ENCODE assay signal across 8 cellular contexts in the genomic region with DNA sequence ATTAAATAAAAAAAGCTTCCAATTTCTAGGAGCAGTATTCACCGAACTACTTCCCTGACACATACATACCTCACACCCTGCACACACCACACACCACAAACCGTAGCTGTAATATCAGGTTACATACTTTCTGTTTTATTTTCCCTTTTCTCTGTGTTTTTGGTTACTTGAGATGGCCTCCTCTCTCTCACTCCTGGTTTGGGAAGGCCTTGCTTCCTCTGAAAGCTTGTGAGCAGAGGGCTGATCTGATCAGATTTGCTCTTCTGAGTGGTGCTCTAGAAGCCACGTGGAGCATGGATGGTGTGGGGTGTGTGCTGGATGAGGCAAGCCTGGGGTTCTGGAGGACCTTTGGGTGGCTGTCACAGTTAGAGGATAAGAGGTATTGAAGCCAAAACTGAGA. TPM values are rescaled to one million over a fixed set of nuclear protein-coding genes. Genes with fewer than 3 reads are reported as not detected.
DNase-seq lines count a peak whose midpoint lies in the region; ATAC-seq, FAIRE-seq and TF ChIP-seq lines count a peak whose summit lies in the region.

No MANE protein-coding gene starts in this region.

- FAIRE-seq in small intestine (lab: Jason Lieb, UNC): no peak

- H3K9me3 Mint-ChIP-seq in activated CD4-positive, alpha-beta T cell treated with anti-CD3 and anti-CD28 coated beads, Interleukin-2, amount 10 ng/mL, durations not matched to agents 7 days and 5 days: peaks cover 2% of the 10 kb centered on the region
- no peaks in the 10 kb centered on the region for H3K9me3 Mint-ChIP-seq in activated CD8-positive, alpha-beta T cell treated with anti-CD3 and anti-CD28 coated beads for 36 hours

- H3K27ac ChIP-seq in small intestine (ENCODE audit: low read depth in 1 of 2, low read length in 1 of 2): peak overlapping the region in 1 of 2 donors; percentile 59
- no peak overlapping the region for H3K27ac ChIP-seq in gastroesophageal sphincter

- 50 to 65% (median 63%) methylated on average over 3 of the region's 3 CpGs for WGBS in small intestine, 3 donors
- WGBS in gastroesophageal sphincter (ENCODE audit: low coverage in 1 of 2), 2 donors: 73 to 86% methylated on average over 3 of the region's 3 CpGs

- H3K36me3 Mint-ChIP-seq in activated CD4-positive, alpha-beta T cell treated with anti-CD3 and anti-CD28 coated beads, Interleukin-2, amount 10 ng/mL, durations not matched to agents 7 days and 5 days (ENCODE audit: low read depth): peaks cover 22% of the 10 kb centered on the region
- peaks cover 1% of the 10 kb centered on the region for H3K36me3 Mint-ChIP-seq in activated CD8-positive, alpha-beta T cell treated with anti-CD3 and anti-CD28 coated beads for 36 hours (ENCODE audit: low read depth)

- peak overlapping the region; percentile 78 for H3K27ac Mint-ChIP-seq in activated CD4-positive, alpha-beta T cell treated with anti-CD3 and anti-CD28 coated beads, Interleukin-2, amount 10 ng/mL, durations not matched to agents 7 days and 5 days
- peak overlapping the region; percentile 81 for H3K27ac Mint-ChIP-seq in activated CD8-positive, alpha-beta T cell treated with anti-CD3 and anti-CD28 coated beads for 36 hours

- DNase-seq in activated CD4-positive, alpha-beta T cell treated with anti-CD3 and anti-CD28 coated beads, Interleukin-2, amount 10 ng/mL, durations not matched to agents 7 days and 5 days: peak; percentile 38
- no peak for DNase-seq in activated CD4-positive, alpha-beta T cell treated with anti-CD3 and anti-CD28 coated beads, Interleukin-2, amount 50 U/mL, for 4 hours
- peak; percentile 63 for DNase-seq in activated CD8-positive, alpha-beta T cell treated with anti-CD3 and anti-CD28 coated beads for 36 hours
- peak; percentile 10 for DNase-seq in small intestine
- no peak for DNase-seq in NCI-H510A (lab: John Stamatoyannopoulos, UW)
- no peak for DNase-seq in posterior vena cava (ENCODE audit: low spot score)

- no peak for TF ChIP-seq POLR2A in gastroesophageal sphincter (IDR thresholded peaks at IDR 0.05)

- H3K4me3 ChIP-seq in small intestine (ENCODE audit: low read depth in 1 of 2, low read length in 2 of 2): no peak overlapping the region
- H3K4me3 ChIP-seq in gastroesophageal sphincter: no peak overlapping the region

- H3K4me3 Mint-ChIP-seq in activated CD4-positive, alpha-beta T cell treated with anti-CD3 and anti-CD28 coated beads, Interleukin-2, amount 10 ng/mL, durations not matched to agents 7 days and 5 days: peak overlapping the region; percentile 26
- H3K4me3 Mint-ChIP-seq in activated CD8-positive, alpha-beta T cell treated with anti-CD3 and anti-CD28 coated beads for 36 hours: peak overlapping the region; percentile 26

- no peak for TF ChIP-seq EP300 in gastroesophageal sphincter (IDR thresholded peaks at IDR 0.05)

- no peaks in the 10 kb centered on the region for H3K4me1 ChIP-seq in small intestine (ENCODE audit: control insufficient read depth in 2 of 2, insufficient read depth in 1 of 2, low read depth in 1 of 2, low read length in 1 of 2)
- peaks cover 0 to 5% (median 0%) of the 10 kb centered on the region in 3 donors for H3K4me1 ChIP-seq in gastroesophageal sphincter

- H3K36me3 ChIP-seq in small intestine (ENCODE audit: control insufficient read depth in 2 of 2, insufficient read depth in 2 of 2, low read length in 2 of 2) (peaks cover 0 to 2% of the 10 kb centered on the region in 2 donors), gastroesophageal sphincter (peaks cover 0 to 33% of the 10 kb centered on the region in 2 donors)

- H3K27me3 ChIP-seq in small intestine (ENCODE audit: control insufficient read depth in 2 of 2, insufficient read depth in 2 of 2, low read length in 2 of 2) (no peaks in the 10 kb centered on the region), gastroesophageal sphincter (no peaks in the 10 kb centered on the region)

- no peak for TF ChIP-seq CTCF in activated CD8-positive, alpha-beta T cell treated with anti-CD3 and anti-CD28 coated beads for 36 hours (IDR thresholded peaks at IDR 0.05)
- no peak for TF ChIP-seq CTCF in gastroesophageal sphincter (IDR thresholded peaks at IDR 0.05)

- intact Hi-C loops in activated CD8-positive, alpha-beta T cell treated with anti-CD3 and anti-CD28 coated beads for 36 hours (cut with micrococcal nuclease): no loop called here
- intact Hi-C loops in posterior vena cava (cut with DNase I): no loop called here

- peaks cover 9% of the 10 kb centered on the region for H3K27me3 Mint-ChIP-seq in activated CD4-positive, alpha-beta T cell treated with anti-CD3 and anti-CD28 coated beads, Interleukin-2, amount 10 ng/mL, durations not matched to agents 7 days and 5 days
- peaks cover 4% of the 10 kb centered on the region for H3K27me3 Mint-ChIP-seq in activated CD8-positive, alpha-beta T cell treated with anti-CD3 and anti-CD28 coated beads for 36 hours

- H3K4me1 Mint-ChIP-seq in activated CD4-positive, alpha-beta T cell treated with anti-CD3 and anti-CD28 coated beads, Interleukin-2, amount 10 ng/mL, durations not matched to agents 7 days and 5 days: peaks cover 43% of the 10 kb centered on the region
- peaks cover 23% of the 10 kb centered on the region for H3K4me1 Mint-ChIP-seq in activated CD8-positive, alpha-beta T cell treated with anti-CD3 and anti-CD28 coated beads for 36 hours (ENCODE audit: low read depth)

- CTCF ChIA-PET in activated CD4-positive, alpha-beta T cell treated with anti-CD3 and anti-CD28 coated beads, Interleukin-2, amount 10 ng/mL, durations not matched to agents 7 days and 5 days (lab: Charles Lee): interaction anchor here (0.6 to 1.7 kb wide), 3 partner anchors 39 to 238 kb away, joined by 3 to 8 read pairs (median 3); no protein-coding TSS in a partner anchor
- CTCF ChIA-PET in activated CD8-positive, alpha-beta T cell treated with anti-CD3 and anti-CD28 coated beads for 36 hours (lab: Charles Lee): interaction anchor here (1.0 to 2.5 kb wide), 2 partner anchors 14 to 24 kb away, joined by 3 to 6 read pairs; no protein-coding TSS in a partner anchor

- ATAC-seq in HG02938 (IDR thresholded peaks at IDR 0.05; ENCODE audit: unreplicated experiment) (peak; percentile 89), gastroesophageal sphincter (no peak)
- ATAC-seq in activated CD8-positive, alpha-beta T cell treated with anti-CD3 and anti-CD28 coated beads for 36 hours: peak; percentile 81

- POLR2A ChIA-PET in activated CD4-positive, alpha-beta T cell treated with anti-CD3 and anti-CD28 coated beads, Interleukin-2, amount 10 ng/mL, durations not matched to agents 7 days and 5 days (lab: Charles Lee): interaction anchor here (0.6 kb wide), 1 partner anchor 221 kb away, joined by 3 read pairs; no protein-coding TSS in a partner anchor
- POLR2A ChIA-PET in activated CD8-positive, alpha-beta T cell treated with anti-CD3 and anti-CD28 coated beads for 36 hours (lab: Charles Lee): interaction anchor here (0.6 to 2.6 kb wide), 5 partner anchors 9 to 863 kb away, joined by 3 to 9 read pairs (median 6); partner anchors contain the start of gene UTRN

- H3K9me3 ChIP-seq in small intestine (ENCODE audit: control insufficient read depth, low read depth) (no peaks in the 10 kb centered on the region), gastroesophageal sphincter (no peaks in the 10 kb centered on the region)

RNA-seq across cellular contexts. Expression of gene UTRN, which starts 20.9 kb away (rescaled TPM):
- 100 to 1,000 TPM; 134 to 143 TPM for total RNA-seq in activated CD4-positive, alpha-beta T cell treated with anti-CD3 and anti-CD28 coated beads, Interleukin-2, amount 10 ng/mL, durations not matched to agents 7 days and 5 days
- 10 to 100 TPM; 53.9 to 58.5 TPM for total RNA-seq in activated CD8-positive, alpha-beta T cell treated with anti-CD3 and anti-CD28 coated beads for 36 hours
- polyA plus RNA-seq in small intestine: 10 to 100 TPM in 2 of 3 donors, 1 to 10 TPM in 1; 10.0 to 25.7 (median 10.7) TPM
- total RNA-seq in posterior vena cava (100 to 1,000 TPM; 215 to 229 TPM), gastroesophageal sphincter (100 to 1,000 TPM in 3 of 4 donors, 10 to 100 TPM in 1; 95.9 to 251 (median 139) TPM)

Comparison
In these comparisons a context has a peak if more than half of its experiments do, and no peak if none do; other contexts are left out.
1. DNase-seq: peak in activated CD4-positive, alpha-beta T cell treated with anti-CD3 and anti-CD28 coated beads, Interleukin-2, amount 10 ng/mL, durations not matched to agents 7 days and 5 days (single experiment), activated CD8-positive, alpha-beta T cell treated with anti-CD3 and anti-CD28 coated beads for 36 hours (single experiment) and small intestine (single experiment); none in activated CD4-positive, alpha-beta T cell treated with anti-CD3 and anti-CD28 coated beads, Interleukin-2, amount 50 U/mL, for 4 hours (0 of 2), NCI-H510A (single experiment) and posterior vena cava (single experiment).